8 cellular contexts compared by ENCODE assay signal in genomic region chr16:4613636-4614570, GRCh38. TPM values are rescaled to one million over a fixed set of nuclear protein-coding genes. Genes with fewer than 3 reads are reported as not detected.
A peak's percentile ranks its signal among the peaks of the same experiment; 100 is the strongest.
DNase-seq lines count a peak whose midpoint lies in the region; TF ChIP-seq lines count a peak whose summit lies in the region.

No MANE protein-coding gene starts in this region.

- DNase-seq in AG20443 (ENCODE audit: low spot score), result peak; percentile 58
- DNase-seq in HEK293T (ENCODE audit: extremely low spot score), result peak; percentile 43
- DNase-seq in ecto neural progenitor cell (ENCODE audit: low spot score), result peak; percentile 73
- DNase-seq in tibial nerve (ENCODE audit: low spot score in 2 of 2), result no peak
- DNase-seq in LoVo (ENCODE audit: low spot score), result no peak
- no peak for DNase-seq in dedifferentiated amniotic fluid mesenchymal stem cell (ENCODE audit: extremely low spot score)

- peaks cover 45% of the 10 kb centered on the region for H3K4me1 ChIP-seq in mucosa of stomach (ENCODE audit: control insufficient read depth, insufficient read depth, low read length)
- peaks cover 0 to 72% (median 33%) of the 10 kb centered on the region in 4 donors for H3K4me1 ChIP-seq in tibial nerve

- peak overlapping the region; percentile 67 for H3K4me3 ChIP-seq in mucosa of stomach (ENCODE audit: low read length)
- peak overlapping the region; percentile 60 to 98 (median 90) for H3K4me3 ChIP-seq in tibial nerve

- TF ChIP-seq POLR2A in tibial nerve (IDR thresholded peaks at IDR 0.05), result no peak

- TF ChIP-seq EP300 in tibial nerve (IDR thresholded peaks at IDR 0.05), result no peak

- POLR2A ChIA-PET in HEK293T (lab: Yijun Ruan, JAX), result interaction anchor here (0.8 to 1.3 kb wide), 2 partner anchors 10 to 21 kb away, joined by 3 read pairs; partner anchors contain the start of gene MGRN1

- TF ChIP-seq CTCF in VCaP (conservative IDR thresholded peaks at IDR 0.05) (no peak), tibial nerve (IDR thresholded peaks at IDR 0.05) (no peak)

- H3K9me3 ChIP-seq in mucosa of stomach (ENCODE audit: control insufficient read depth, low read length), result no peaks in the 10 kb centered on the region
- no peaks in the 10 kb centered on the region for H3K9me3 ChIP-seq in tibial nerve

- H3K27me3 ChIP-seq in mucosa of stomach (ENCODE audit: control insufficient read depth, insufficient read depth, low read length), result no peaks in the 10 kb centered on the region
- H3K27me3 ChIP-seq in tibial nerve, result no peaks in the 10 kb centered on the region

- WGBS in tibial nerve, 2 donors, result 2 to 5% methylated on average over 20 to 55 of the region's 92 CpGs

- CTCF ChIA-PET in HEK293T (lab: Yijun Ruan, JAX), result no interaction called here

- peak overlapping the region; percentile 59 for H3K9ac ChIP-seq in mucosa of stomach (ENCODE audit: low read length)

- H3K36me3 ChIP-seq in mucosa of stomach (ENCODE audit: control insufficient read depth, insufficient read depth, low read length), result no peaks in the 10 kb centered on the region
- peaks cover 0 to 15% (median 0%) of the 10 kb centered on the region in 3 donors for H3K36me3 ChIP-seq in tibial nerve

- H3K27ac ChIP-seq in VCaP (peak overlapping the region; percentile 90), tibial nerve (peak overlapping the region; percentile 92 to 100 (median 97))

TF ChIP-seq in HEK293T, 16 proteins besides CTCF, POLR2A, EP300 and RAD21:
- TF ChIP-seq BHLHE40 (IDR thresholded peaks at IDR 0.05; ENCODE audit: borderline replicate concordance), result no peak
- TF ChIP-seq L3MBTL2 (conservative IDR thresholded peaks at IDR 0.05), result peak; percentile 41; the same call in 1 of the 2 replicates

RNA-seq across cellular contexts. Expression of gene UBALD1, which starts 0.8 kb away (rescaled TPM):
- total RNA-seq in tibial nerve, result 10 to 100 TPM in 2 of 4 donors, 1 to 10 TPM in 2; 6.5 to 22.8 (median 9.8) TPM

RNA-seq across cellular contexts. Expression of gene MGRN1, which starts 10.7 kb away (rescaled TPM):
- 10 to 100 TPM; 37.5 to 59.1 (median 42.7) TPM for total RNA-seq in tibial nerve

RNA-seq across cellular contexts. Expression of gene C16orf96, which starts 57.8 kb away (rescaled TPM):
- total RNA-seq in tibial nerve, result under 1 TPM in 2 of 4 donors, not detected in 2; 0.20 to 0.21 TPM

Comparison
In these comparisons a context has a peak if more than half of its experiments do, and no peak if none do; other contexts are left out.
1. DNase-seq: peak in AG20443 (single experiment), HEK293T (single experiment) and ecto neural progenitor cell (single experiment); none in tibial nerve (0 of 2), LoVo (single experiment) and dedifferentiated amniotic fluid mesenchymal stem cell (single experiment).